ENCODE assay signal across 9 cellular contexts in genomic region chr5:139446956-139447779, GRCh38. TPM values are rescaled to one million over a fixed set of nuclear protein-coding genes. Genes with fewer than 3 reads are reported as not detected.
DNase-seq lines count a peak whose midpoint lies in the region; ATAC-seq lines count a peak whose summit lies in the region.
"Had no signal": no experiment of that assay in that cellular context is flagged by ENCODE, and none has a peak within 500 bp of the region (broad histone marks: within the 10 kb centered on the region; RNA-seq: fewer than 3 reads in every experiment).

No MANE protein-coding gene starts in this region.

- H3K27me3 Mint-ChIP-seq in activated T-cell treated with anti-CD3 and anti-CD28 coated beads, Interleukin-2, amount 50 U/mL, for 4 hours (ENCODE audit: low read depth) = no peaks in the 10 kb centered on the region

- peaks cover 3% of the 10 kb centered on the region for H3K36me3 Mint-ChIP-seq in activated T-cell treated with anti-CD3 and anti-CD28 coated beads, Interleukin-2, amount 50 U/mL, for 4 hours (ENCODE audit: insufficient read depth)
- H3K36me3 Mint-ChIP-seq in stimulated activated effector memory CD8-positive, alpha-beta T cell treated with anti-CD3 and anti-CD28 coated beads, Interleukin-12 subunit alpha, Interleukin-12 subunit beta, amount 100 ng/mL, for 72 hours = peaks cover 12% of the 10 kb centered on the region

- peaks cover 56% of the 10 kb centered on the region for H3K4me1 Mint-ChIP-seq in activated T-cell treated with anti-CD3 and anti-CD28 coated beads, Interleukin-2, amount 50 U/mL, for 4 hours (ENCODE audit: low read depth)
- H3K4me1 Mint-ChIP-seq in stimulated activated effector memory CD8-positive, alpha-beta T cell treated with anti-CD3 and anti-CD28 coated beads, Interleukin-12 subunit alpha, Interleukin-12 subunit beta, amount 100 ng/mL, for 72 hours = peaks cover 68% of the 10 kb centered on the region

- peak; percentile 78 to 80 for ATAC-seq in activated T-cell treated with anti-CD3 and anti-CD28 coated beads, Interleukin-2, amount 50 U/mL, for 4 hours
- ATAC-seq in HG02678 (IDR thresholded peaks at IDR 0.05; ENCODE audit: unreplicated experiment) = peak; percentile 64
- ATAC-seq in stimulated activated effector memory CD8-positive, alpha-beta T cell treated with anti-CD3 and anti-CD28 coated beads, Interleukin-12 subunit alpha, Interleukin-12 subunit beta, amount 100 ng/mL, for 72 hours = peak; percentile 82

- H3K27ac Mint-ChIP-seq in stimulated activated effector memory CD8-positive, alpha-beta T cell treated with anti-CD3 and anti-CD28 coated beads, Interleukin-12 subunit alpha, Interleukin-12 subunit beta, amount 100 ng/mL, for 72 hours = peak overlapping the region; percentile 98

- H3K9me3 Mint-ChIP-seq in activated T-cell treated with anti-CD3 and anti-CD28 coated beads, Interleukin-2, amount 50 U/mL, for 4 hours = peaks cover 5% of the 10 kb centered on the region
- H3K9me3 Mint-ChIP-seq in stimulated activated effector memory CD8-positive, alpha-beta T cell treated with anti-CD3 and anti-CD28 coated beads, Interleukin-12 subunit alpha, Interleukin-12 subunit beta, amount 100 ng/mL, for 72 hours = no peaks in the 10 kb centered on the region

- H3K4me3 Mint-ChIP-seq in activated T-cell treated with anti-CD3 and anti-CD28 coated beads, Interleukin-2, amount 50 U/mL, for 4 hours = peak overlapping the region; percentile 57
- H3K4me3 Mint-ChIP-seq in stimulated activated effector memory CD8-positive, alpha-beta T cell treated with anti-CD3 and anti-CD28 coated beads, Interleukin-12 subunit alpha, Interleukin-12 subunit beta, amount 100 ng/mL, for 72 hours = peak overlapping the region; percentile 55

- DNase-seq in activated T-cell treated with anti-CD3 and anti-CD28 coated beads, Interleukin-2, amount 50 U/mL, for 4 hours = no peak
- DNase-seq in activated T-cell treated with anti-CD3 and anti-CD28 coated beads, Interleukin-2, amount 50 U/mL, for 1 hour = no peak
- DNase-seq in activated T-cell treated with anti-CD3 and anti-CD28 coated beads, Interleukin-2, amount 50 U/mL, for 48 hours = peak; percentile 67 to 71
- DNase-seq in stimulated activated effector memory CD8-positive, alpha-beta T cell treated with anti-CD3 and anti-CD28 coated beads, Interleukin-12 subunit alpha, Interleukin-12 subunit beta, amount 100 ng/mL, for 72 hours (ENCODE audit: low spot score in 2 of 2) = peak in 1 of 2 donors; percentile 81
- no peak for DNase-seq in effector CD8-positive, alpha-beta T cell (lab: John Stamatoyannopoulos, UW)
- DNase-seq in NCI-H69 (lab: John Stamatoyannopoulos, UW) = no peak
- DNase-seq in kidney tubule cell (ENCODE audit: low spot score) = no peak

RNA-seq across cellular contexts. Expression of gene DNAJC18, which starts 7.8 kb away (rescaled TPM):
- 10 to 100 TPM; 22.7 to 32.8 (median 26.2) TPM for total RNA-seq in activated T-cell treated with anti-CD3 and anti-CD28 coated beads, Interleukin-2, amount 50 U/mL, for 4 hours

RNA-seq across cellular contexts. Expression of gene ECSCR, which starts 15.4 kb away (rescaled TPM):
- total RNA-seq in activated T-cell treated with anti-CD3 and anti-CD28 coated beads, Interleukin-2, amount 50 U/mL, for 4 hours = 1 to 10 TPM; 2.6 to 4.0 (median 2.9) TPM

RNA-seq across cellular contexts. Expression of gene SMIM33, which starts 23.6 kb away (rescaled TPM):
- total RNA-seq in activated T-cell treated with anti-CD3 and anti-CD28 coated beads, Interleukin-2, amount 50 U/mL, for 4 hours = under 1 TPM in 2 of 3 donors, not detected in 1; 0.21 to 0.30 TPM
- total RNA-seq: epithelial cell of proximal tubule had no signal

RNA-seq across cellular contexts. Expression of gene STING1, which starts 35.4 kb away (rescaled TPM):
- total RNA-seq in activated T-cell treated with anti-CD3 and anti-CD28 coated beads, Interleukin-2, amount 50 U/mL, for 4 hours = 100 to 1,000 TPM; 139 to 261 (median 172) TPM

RNA-seq across cellular contexts. Expression of gene SPATA24, which starts 43.3 kb away (rescaled TPM):
- 1 to 10 TPM; 2.4 to 3.6 (median 2.6) TPM for total RNA-seq in activated T-cell treated with anti-CD3 and anti-CD28 coated beads, Interleukin-2, amount 50 U/mL, for 4 hours

Comparison
In these comparisons a context has a peak if more than half of its experiments do, and no peak if none do; other contexts are left out.
1. DNase-seq: peak in activated T-cell treated with anti-CD3 and anti-CD28 coated beads, Interleukin-2, amount 50 U/mL, for 48 hours (2 of 2); none in activated T-cell treated with anti-CD3 and anti-CD28 coated beads, Interleukin-2, amount 50 U/mL, for 4 hours (single experiment), activated T-cell treated with anti-CD3 and anti-CD28 coated beads, Interleukin-2, amount 50 U/mL, for 1 hour (single experiment), effector CD8-positive, alpha-beta T cell (single experiment), NCI-H69 (single experiment) and kidney tubule cell (single experiment).
2. Peak in every context shown above with its lines, with median percentiles within 50 percentile points of each other: ATAC-seq.